In genomic region chr10:73625004-73625883, GRCh38 we compare ENCODE assay signal across 8 cellular contexts. TPM values are rescaled to one million over a fixed set of nuclear protein-coding genes. Genes with fewer than 3 reads are reported as not detected.
DNase-seq lines count a peak whose midpoint lies in the region; ATAC-seq and TF ChIP-seq lines count a peak whose summit lies in the region.

No MANE protein-coding gene starts in this region.

- peaks cover 16% of the 10 kb centered on the region for H3K4me1 Mint-ChIP-seq in activated CD4-positive, alpha-beta T cell treated with anti-CD3 and anti-CD28 coated beads, Interleukin-2, amount 10 ng/mL, durations not matched to agents 24 days and 14 days
- peaks cover 17% of the 10 kb centered on the region for H3K4me1 Mint-ChIP-seq in activated T-helper 1 cell treated with anti-CD3 and anti-CD28 coated beads, Interleukin-12 subunit alpha, Interleukin-12 subunit beta, Interleukin-2, Interleukin-4 antibody, amounts not matched to agents 30 ng/mL and 10 ng/mL and 1 ng/mL, durations not matched to agents 14 hours and 24 hours and 36 hours (ENCODE audit: low read depth)

- peak overlapping the region; percentile 86 for H3K4me3 ChIP-seq in GM23248
- peak overlapping the region; percentile 87 for H3K4me3 ChIP-seq in Loucy (ENCODE audit: low read length, poor library complexity, severe bottlenecking)
- peak overlapping the region; percentile 62 to 99 (median 84) for H3K4me3 ChIP-seq in heart left ventricle
- peak overlapping the region; percentile 91 for H3K4me3 ChIP-seq in ovary

- H3K9ac ChIP-seq in GM23248 (peak overlapping the region; percentile 89), Loucy (ENCODE audit: low read depth, low read length, poor library complexity, severe bottlenecking) (peak overlapping the region; percentile 76)

- ATAC-seq in heart left ventricle, result peak; percentile 37 to 82 (median 78)

- H3K79me2 ChIP-seq in GM23248 (ENCODE audit: insufficient read depth) (peaks cover 8% of the 10 kb centered on the region; the same call in 1 of the 2 replicates), Loucy (ENCODE audit: insufficient read depth, low read length) (peaks cover 15% of the 10 kb centered on the region; the same call in 1 of the 2 replicates)

- H2AFZ ChIP-seq in GM23248 (peak overlapping the region; percentile 99), Loucy (ENCODE audit: low read length) (peak overlapping the region; percentile 96)

- no peaks in the 10 kb centered on the region for H3K27me3 Mint-ChIP-seq in activated CD4-positive, alpha-beta T cell treated with anti-CD3 and anti-CD28 coated beads, Interleukin-2, amount 10 ng/mL, durations not matched to agents 24 days and 14 days
- no peaks in the 10 kb centered on the region for H3K27me3 Mint-ChIP-seq in activated T-helper 1 cell treated with anti-CD3 and anti-CD28 coated beads, Interleukin-12 subunit alpha, Interleukin-12 subunit beta, Interleukin-2, Interleukin-4 antibody, amounts not matched to agents 30 ng/mL and 10 ng/mL and 1 ng/mL, durations not matched to agents 14 hours and 24 hours and 36 hours (ENCODE audit: insufficient read depth)

- WGBS in GM23248 (ENCODE audit: low coverage in 1 of 2, low lambda C conversion rate in 2 of 2, missing lambda C conversion rate in 2 of 2), 2 experiments, result 1% methylated on average over 34 to 46 of the region's 46 CpGs
- 1% methylated on average over 46 of the region's 46 CpGs for WGBS in heart left ventricle, 4 donors
- WGBS in ovary, 3 donors, result 0% methylated on average over 46 of the region's 46 CpGs

- intact Hi-C loops in activated CD4-positive, alpha-beta T cell treated with anti-CD3 and anti-CD28 coated beads, Interleukin-2, amount 10 ng/mL, durations not matched to agents 24 days and 14 days (cut with micrococcal nuclease), result loop anchor here (1.0 to 5.0 kb wide), 5 partner anchors 117 to 378 kb away; partner anchors contain the start of genes ANXA7, CFAP70, DNAJC9 and PPP3CB
- intact Hi-C loops in activated T-helper 1 cell treated with anti-CD3 and anti-CD28 coated beads, Interleukin-12 subunit alpha, Interleukin-12 subunit beta, Interleukin-2, Interleukin-4 antibody, amounts not matched to agents 30 ng/mL and 10 ng/mL and 1 ng/mL, durations not matched to agents 14 hours and 24 hours and 36 hours (cut with micrococcal nuclease), result loop anchor here (1.0 to 10.0 kb wide), 10 partner anchors 19 to 378 kb away; partner anchors contain the start of genes CFAP70, DNAJC9, MRPS16 and VCL
- intact Hi-C loops in heart left ventricle (cut with DNase I) (loop anchor here in 8 of 10 donors (5.0 to 10.0 kb wide), 6 partner anchors 33 to 98 kb away; partner anchors contain the start of gene USP54 (in 2 of the 8)), ovary (cut with DNase I) (no loop called here)

- no peaks in the 10 kb centered on the region for H3K9me3 Mint-ChIP-seq in activated CD4-positive, alpha-beta T cell treated with anti-CD3 and anti-CD28 coated beads, Interleukin-2, amount 10 ng/mL, durations not matched to agents 24 days and 14 days
- no peaks in the 10 kb centered on the region for H3K9me3 Mint-ChIP-seq in activated T-helper 1 cell treated with anti-CD3 and anti-CD28 coated beads, Interleukin-12 subunit alpha, Interleukin-12 subunit beta, Interleukin-2, Interleukin-4 antibody, amounts not matched to agents 30 ng/mL and 10 ng/mL and 1 ng/mL, durations not matched to agents 14 hours and 24 hours and 36 hours

- TF ChIP-seq CTCF in Loucy (conservative IDR thresholded peaks at IDR 0.05; ENCODE audit: low read length) (no peak), heart left ventricle (IDR thresholded peaks at IDR 0.05) (no peak), ovary (IDR thresholded peaks at IDR 0.05) (no peak)

- no peak for DNase-seq in activated CD4-positive, alpha-beta T cell treated with anti-CD3 and anti-CD28 coated beads, Interleukin-2, amount 10 ng/mL, durations not matched to agents 24 days and 14 days
- DNase-seq in activated CD4-positive, alpha-beta T cell treated with anti-CD3 and anti-CD28 coated beads, Interleukin-2, amount 50 U/mL, for 4 hours, result no peak
- DNase-seq in GM23248, result peak; percentile 61
- no peak for DNase-seq in activated T-helper 1 cell treated with anti-CD3 and anti-CD28 coated beads, Interleukin-12 subunit alpha, Interleukin-12 subunit beta, Interleukin-2, Interleukin-4 antibody, amounts not matched to agents 30 ng/mL and 10 ng/mL and 1 ng/mL, durations not matched to agents 14 hours and 24 hours and 36 hours (ENCODE audit: low spot score)
- peak in 2 of 5 donors; percentile 25 to 66 for DNase-seq in heart left ventricle
- peak in 3 of 5 donors; percentile 30 to 39 (median 31) for DNase-seq in ovary
- no peak for DNase-seq in NCI-H446 (lab: John Stamatoyannopoulos, UW)

- H3K9me3 ChIP-seq in GM23248 (ENCODE audit: low read depth) (no peaks in the 10 kb centered on the region), Loucy (ENCODE audit: insufficient read depth, low read depth, low read length) (no peaks in the 10 kb centered on the region), heart left ventricle (no peaks in the 10 kb centered on the region), ovary (no peaks in the 10 kb centered on the region)

- H3K36me3 Mint-ChIP-seq in activated CD4-positive, alpha-beta T cell treated with anti-CD3 and anti-CD28 coated beads, Interleukin-2, amount 10 ng/mL, durations not matched to agents 24 days and 14 days (ENCODE audit: low read depth), result peaks cover 3% of the 10 kb centered on the region
- peaks cover 5% of the 10 kb centered on the region for H3K36me3 Mint-ChIP-seq in activated T-helper 1 cell treated with anti-CD3 and anti-CD28 coated beads, Interleukin-12 subunit alpha, Interleukin-12 subunit beta, Interleukin-2, Interleukin-4 antibody, amounts not matched to agents 30 ng/mL and 10 ng/mL and 1 ng/mL, durations not matched to agents 14 hours and 24 hours and 36 hours (ENCODE audit: low read depth)

- H3F3A ChIP-seq in GM23248 (ENCODE audit: insufficient read depth), result peaks cover 5% of the 10 kb centered on the region
- H3F3A ChIP-seq in Loucy (ENCODE audit: low read depth), result no peaks in the 10 kb centered on the region

- H3K27me3 ChIP-seq in GM23248 (replicated peaks; ENCODE audit: insufficient read depth) (no peaks in the 10 kb centered on the region), Loucy (ENCODE audit: insufficient read depth, low read length, poor library complexity, severe bottlenecking) (no peaks in the 10 kb centered on the region), heart left ventricle (no peaks in the 10 kb centered on the region), ovary (no peaks in the 10 kb centered on the region)

- no peaks in the 10 kb centered on the region for H3K9me2 ChIP-seq in GM23248 (ENCODE audit: insufficient read depth)
- no peaks in the 10 kb centered on the region for H3K9me2 ChIP-seq in Loucy (replicated peaks; ENCODE audit: low read depth, low read length)

- H4K20me1 ChIP-seq in GM23248 (ENCODE audit: insufficient read depth) (no peaks in the 10 kb centered on the region), Loucy (ENCODE audit: insufficient read depth, low read length, poor library complexity, severe bottlenecking) (no peaks in the 10 kb centered on the region)

- H3K27ac ChIP-seq in GM23248 (peak overlapping the region; percentile 51), heart left ventricle (peak overlapping the region; percentile 41 to 86 (median 76)), ovary (peak overlapping the region; percentile 16 to 73)

- H3K4me2 ChIP-seq in GM23248 (ENCODE audit: unreplicated experiment) (peak overlapping the region; percentile 98), Loucy (ENCODE audit: low read depth, low read length, poor library complexity, severe bottlenecking) (peak overlapping the region; percentile 87)

- TF ChIP-seq EP300 in ovary (IDR thresholded peaks at IDR 0.05), result no peak

- TF ChIP-seq POLR2A in heart left ventricle (IDR thresholded peaks at IDR 0.05), result no peak
- TF ChIP-seq POLR2A in ovary (IDR thresholded peaks at IDR 0.05), result no peak

- peak overlapping the region; percentile 96 for H3K4me3 Mint-ChIP-seq in activated CD4-positive, alpha-beta T cell treated with anti-CD3 and anti-CD28 coated beads, Interleukin-2, amount 10 ng/mL, durations not matched to agents 24 days and 14 days
- H3K4me3 Mint-ChIP-seq in activated T-helper 1 cell treated with anti-CD3 and anti-CD28 coated beads, Interleukin-12 subunit alpha, Interleukin-12 subunit beta, Interleukin-2, Interleukin-4 antibody, amounts not matched to agents 30 ng/mL and 10 ng/mL and 1 ng/mL, durations not matched to agents 14 hours and 24 hours and 36 hours, result peak overlapping the region; percentile 94

- peaks cover 7% of the 10 kb centered on the region for H3K4me1 ChIP-seq in GM23248 (ENCODE audit: insufficient read depth)
- H3K4me1 ChIP-seq in Loucy (ENCODE audit: insufficient read depth, low read length, poor library complexity, severe bottlenecking), result peaks cover 18% of the 10 kb centered on the region
- peaks cover 0 to 18% (median 9%) of the 10 kb centered on the region in 12 donors for H3K4me1 ChIP-seq in heart left ventricle
- H3K4me1 ChIP-seq in ovary (ENCODE audit: insufficient read depth), result peaks cover 2% of the 10 kb centered on the region

- in situ Hi-C loops in GM23248 (cut with MboI), result no loop called here

- H3K27ac Mint-ChIP-seq in activated CD4-positive, alpha-beta T cell treated with anti-CD3 and anti-CD28 coated beads, Interleukin-2, amount 10 ng/mL, durations not matched to agents 24 days and 14 days, result peak overlapping the region; percentile 96
- peak overlapping the region; percentile 95 for H3K27ac Mint-ChIP-seq in activated T-helper 1 cell treated with anti-CD3 and anti-CD28 coated beads, Interleukin-12 subunit alpha, Interleukin-12 subunit beta, Interleukin-2, Interleukin-4 antibody, amounts not matched to agents 30 ng/mL and 10 ng/mL and 1 ng/mL, durations not matched to agents 14 hours and 24 hours and 36 hours

- H3K36me3 ChIP-seq in GM23248 (ENCODE audit: low read depth) (no peaks in the 10 kb centered on the region), Loucy (ENCODE audit: insufficient read depth, low read length) (no peaks in the 10 kb centered on the region), heart left ventricle (no peaks in the 10 kb centered on the region), ovary (no peaks in the 10 kb centered on the region)

RNA-seq across cellular contexts. Expression of gene MYOZ1, which starts 16.0 kb away (rescaled TPM):
- not detected in 2 replicates for total RNA-seq in activated CD4-positive, alpha-beta T cell treated with anti-CD3 and anti-CD28 coated beads, Interleukin-2, amount 10 ng/mL, durations not matched to agents 24 days and 14 days
- 0.32 TPM in 1 of 2 replicates, not detected in the other for total RNA-seq in GM23248 (2014; rRNA removed; shearing (Covaris generic))
- polyA plus RNA-seq in GM23248 (2016; fragmentation: Nextera tagmentation; extraction: Ambion mirVana), result 0.39 and 0.44 TPM in 2 replicates
- total RNA-seq in activated T-helper 1 cell treated with anti-CD3 and anti-CD28 coated beads, Interleukin-12 subunit alpha, Interleukin-12 subunit beta, Interleukin-2, Interleukin-4 antibody, amounts not matched to agents 30 ng/mL and 10 ng/mL and 1 ng/mL, durations not matched to agents 14 hours and 24 hours and 36 hours, result not detected in 2 replicates
- 1 to 10 TPM in 3 of 9 donors, under 1 TPM in 5, not detected in 1; 0.23 to 2.5 (median 0.74) TPM for total RNA-seq in heart left ventricle
- under 1 TPM; 0.28 to 0.76 TPM for polyA plus RNA-seq in heart left ventricle
- total RNA-seq in ovary, result 1 to 10 TPM in 3 of 7 donors, under 1 TPM in 3, not detected in 1; 0.25 to 1.8 (median 0.77) TPM
- 1 to 10 TPM; 1.3 to 6.1 TPM for polyA plus RNA-seq in ovary

RNA-seq across cellular contexts. Expression of gene SYNPO2L, which starts 30.6 kb away (rescaled TPM):
- total RNA-seq in activated CD4-positive, alpha-beta T cell treated with anti-CD3 and anti-CD28 coated beads, Interleukin-2, amount 10 ng/mL, durations not matched to agents 24 days and 14 days, result 0.05 TPM in 1 of 2 replicates, not detected in the other
- total RNA-seq in GM23248 (2014; rRNA removed; shearing (Covaris generic)), result 0.11 TPM in 1 of 2 replicates, not detected in the other
- polyA plus RNA-seq in GM23248 (2016; fragmentation: Nextera tagmentation; extraction: Ambion mirVana) (0.33 and 0.34 TPM in 2 replicates), heart left ventricle (100 to 1,000 TPM in 1 of 2 donors, 10 to 100 TPM in 1; 77.8 to 246 TPM), ovary (under 1 TPM; 0.07 to 0.35 TPM)
- 0.03 TPM in 1 of 2 replicates, not detected in the other for total RNA-seq in activated T-helper 1 cell treated with anti-CD3 and anti-CD28 coated beads, Interleukin-12 subunit alpha, Interleukin-12 subunit beta, Interleukin-2, Interleukin-4 antibody, amounts not matched to agents 30 ng/mL and 10 ng/mL and 1 ng/mL, durations not matched to agents 14 hours and 24 hours and 36 hours
- total RNA-seq in heart left ventricle (100 to 1,000 TPM; 129 to 649 (median 387) TPM), ovary (under 1 TPM in 3 of 7 donors, not detected in 4; 0.12 to 0.61 (median 0.15) TPM)

RNA-seq across cellular contexts. Expression of gene USP54, which starts 34.1 kb away (rescaled TPM):
- total RNA-seq in activated CD4-positive, alpha-beta T cell treated with anti-CD3 and anti-CD28 coated beads, Interleukin-2, amount 10 ng/mL, durations not matched to agents 24 days and 14 days, result 7.3 and 7.8 TPM in 2 replicates
- total RNA-seq in GM23248 (2014; rRNA removed; shearing (Covaris generic)), result 4.2 and 18.5 TPM in 2 replicates
- polyA plus RNA-seq in GM23248 (2016; fragmentation: Nextera tagmentation; extraction: Ambion mirVana) (4.0 and 6.8 TPM in 2 replicates), heart left ventricle (10 to 100 TPM in 1 of 2 donors, 1 to 10 TPM in 1; 9.1 to 10.4 TPM), ovary (10 to 100 TPM in 1 of 2 donors, 1 to 10 TPM in 1; 8.0 to 27.8 TPM)
- 8.6 and 9.7 TPM in 2 replicates for total RNA-seq in activated T-helper 1 cell treated with anti-CD3 and anti-CD28 coated beads, Interleukin-12 subunit alpha, Interleukin-12 subunit beta, Interleukin-2, Interleukin-4 antibody, amounts not matched to agents 30 ng/mL and 10 ng/mL and 1 ng/mL, durations not matched to agents 14 hours and 24 hours and 36 hours
- total RNA-seq in heart left ventricle (10 to 100 TPM; 14.1 to 37.3 (median 20.1) TPM), ovary (10 to 100 TPM; 29.0 to 72.7 (median 33.1) TPM)

Comparison
In these comparisons a context has a peak if more than half of its experiments do, and no peak if none do; other contexts are left out.
1. DNase-seq: peak in GM23248 (single experiment) and ovary (3 of 5); none in activated CD4-positive, alpha-beta T cell treated with anti-CD3 and anti-CD28 coated beads, Interleukin-2, amount 10 ng/mL, durations not matched to agents 24 days and 14 days (single experiment), activated CD4-positive, alpha-beta T cell treated with anti-CD3 and anti-CD28 coated beads, Interleukin-2, amount 50 U/mL, for 4 hours (0 of 2), activated T-helper 1 cell treated with anti-CD3 and anti-CD28 coated beads, Interleukin-12 subunit alpha, Interleukin-12 subunit beta, Interleukin-2, Interleukin-4 antibody, amounts not matched to agents 30 ng/mL and 10 ng/mL and 1 ng/mL, durations not matched to agents 14 hours and 24 hours and 36 hours (single experiment) and NCI-H446 (0 of 2).
2. RNA of gene SYNPO2L, which starts 30.6 kb away (total RNA-seq): 129 to 649 TPM in heart left ventricle; 0.12 to 0.61 TPM in ovary, 0.11 TPM in GM23248, 0.05 TPM in activated CD4-positive, alpha-beta T cell treated with anti-CD3 and anti-CD28 coated beads, Interleukin-2, amount 10 ng/mL, durations not matched to agents 24 days and 14 days and 0.03 TPM in activated T-helper 1 cell treated with anti-CD3 and anti-CD28 coated beads, Interleukin-12 subunit alpha, Interleukin-12 subunit beta, Interleukin-2, Interleukin-4 antibody, amounts not matched to agents 30 ng/mL and 10 ng/mL and 1 ng/mL, durations not matched to agents 14 hours and 24 hours and 36 hours; every median in the first group is over 10 times any median in the second.
3. intact Hi-C loops: an anchor here in activated CD4-positive, alpha-beta T cell treated with anti-CD3 and anti-CD28 coated beads, Interleukin-2, amount 10 ng/mL, durations not matched to agents 24 days and 14 days (1.0 to 5.0 kb wide), activated T-helper 1 cell treated with anti-CD3 and anti-CD28 coated beads, Interleukin-12 subunit alpha, Interleukin-12 subunit beta, Interleukin-2, Interleukin-4 antibody, amounts not matched to agents 30 ng/mL and 10 ng/mL and 1 ng/mL, durations not matched to agents 14 hours and 24 hours and 36 hours (1.0 to 10.0 kb wide) and heart left ventricle (5.0 to 10.0 kb wide); none called in ovary.
4. Peak in every context shown above with its lines, with median percentiles within 50 percentile points of each other: H3K27ac ChIP-seq and H3K4me3 ChIP-seq.